In genomic region chr3:16600771-16601538, GRCh38 we compare ENCODE assay signal across 1 cellular context.
A peak's percentile ranks its signal among the peaks of the same experiment; 100 is the strongest.
TF ChIP-seq lines count a peak whose summit lies in the region.

No MANE protein-coding gene starts in this region.

TF ChIP-seq in K562, 482 proteins besides CTCF, POLR2A, EP300 and RAD21 (continued from another document):
- TF ChIP-seq ZBTB2 (IDR thresholded peaks at IDR 0.05): no peak
- no peak for TF ChIP-seq U2AF1 (optimal IDR thresholded peaks at IDR 0.05; ENCODE audit: low read depth, low read length)
- peak; percentile 29; the same call in 1 of the 2 replicates for TF ChIP-seq FOXJ2 (tag; IDR thresholded peaks at IDR 0.05)
- 0 out of 2 replicates have a peak, but pooled peaks have one; percentile 33 for TF ChIP-seq ZNF24 (IDR thresholded peaks at IDR 0.05)
- peak; percentile 85 for TF ChIP-seq SMC3 (conservative IDR thresholded peaks at IDR 0.05; ENCODE audit: insufficient read depth, low read depth, low read length)
- no peak for TF ChIP-seq NFE2L1 (tag; IDR thresholded peaks at IDR 0.05; ENCODE audit: borderline replicate concordance, low read depth)
- 0 out of 2 replicates have a peak, but pooled peaks have one; percentile 34 for TF ChIP-seq BMI1 (IDR thresholded peaks at IDR 0.05; ENCODE audit: low read length)
TF ChIP-seq in K562: peak in this region for 6.
